In genomic region chr4:76663794-76664193, GRCh38 we compare ENCODE assay signal across 18 cellular contexts.
"Had no signal": no experiment of that assay in that cellular context is flagged by ENCODE, and none has a peak within 500 bp of the region (broad histone marks: within the 10 kb centered on the region; RNA-seq: fewer than 3 reads in every experiment).

No MANE protein-coding gene starts in this region.

- H3K27ac Mint-ChIP-seq: activated T-helper 2 cell treated with anti-CD3 and anti-CD28 coated beads, Interferon-gamma antibody, Interleukin-2, Interleukin-4, amounts not matched to agents 10 μg/mL and 5 μg/mL and 100 μg/mL, durations not matched to agents 14 hours and 24 hours and 36 hours; brain; dendritic cell treated with granulocyte-macrophage colony-stimulating factor and Interleukin-4, amounts not matched to agents 40 ng/mL and 50 ng/mL, for 4 days; naive thymus-derived CD8-positive, alpha-beta T cell had no signal

- H3K36me3 ChIP-seq: adrenal gland, neutrophil, tibial nerve had no signal

- ATAC-seq: esophagus mucosa; naive thymus-derived CD8-positive, alpha-beta T cell had no signal

- H3K9me3 ChIP-seq: adrenal gland, neutrophil, tibial nerve had no signal

- DNase-seq: activated CD4-positive, alpha-beta T cell treated with anti-CD3 and anti-CD28 coated beads, Interleukin-2, amount 50 U/mL, for 1 hour; activated CD4-positive, CD25-positive, alpha-beta regulatory T cell; activated naive CD4-positive, alpha-beta T cell treated with anti-CD3 and anti-CD28 coated beads, Interleukin-2, amount 50 U/mL, for 16 hours; activated T-cell treated with anti-CD3 and anti-CD28 coated beads for 4 hours; adrenal gland; foreskin fibroblast; head of caudate nucleus; islet precursor cell; naive thymus-derived CD8-positive, alpha-beta T cell; posterior cingulate gyrus; T-helper 2 cell had no signal

- H3K27ac ChIP-seq: adrenal gland, neutrophil, skin epidermis, tibial nerve had no signal

- H3K4me3 ChIP-seq: adrenal gland, skin epidermis, tibial nerve had no signal

- H3K4me1 ChIP-seq: adrenal gland, tibial nerve had no signal

- H3K36me3 Mint-ChIP-seq: brain; naive thymus-derived CD8-positive, alpha-beta T cell had no signal

- H3K9me3 Mint-ChIP-seq: activated T-helper 2 cell treated with anti-CD3 and anti-CD28 coated beads, Interferon-gamma antibody, Interleukin-2, Interleukin-4, amounts not matched to agents 10 μg/mL and 5 μg/mL and 100 μg/mL, durations not matched to agents 14 hours and 24 hours and 36 hours; dendritic cell treated with granulocyte-macrophage colony-stimulating factor and Interleukin-4, amounts not matched to agents 40 ng/mL and 50 ng/mL, for 4 days; naive thymus-derived CD8-positive, alpha-beta T cell had no signal

- H3K27me3 ChIP-seq: adrenal gland, neutrophil, tibial nerve had no signal

- H3K4me3 Mint-ChIP-seq: brain; dendritic cell treated with granulocyte-macrophage colony-stimulating factor and Interleukin-4, amounts not matched to agents 40 ng/mL and 50 ng/mL, for 4 days; naive thymus-derived CD8-positive, alpha-beta T cell had no signal
